8 cellular contexts compared by ENCODE assay signal in genomic region chr10:35127289-35127891, GRCh38. TPM values are rescaled to one million over a fixed set of nuclear protein-coding genes. Genes with fewer than 3 reads are reported as not detected.
DNase-seq lines count a peak whose midpoint lies in the region; FAIRE-seq and TF ChIP-seq lines count a peak whose summit lies in the region.

No MANE protein-coding gene starts in this region.

- H3K79me2 ChIP-seq in H1 (ENCODE audit: control insufficient read depth in 1 of 2, insufficient read depth in 2 of 2, low read length in 2 of 2), result peaks cover 0 to 24% of the 10 kb centered on the region in 2 experiments; a peak in 2 of 4 replicates

- no peak overlapping the region for H3K23ac ChIP-seq in H1 (ENCODE audit: insufficient read length)

- FAIRE-seq in H1 (lab: Jason Lieb, UNC), result no peak

- no peak overlapping the region for H2BK20ac ChIP-seq in H1 (ENCODE audit: low read length)

- H3K4me1 ChIP-seq in H1 (replicated peaks in 1 of 4; ENCODE audit: control insufficient read depth in 3 of 4, insufficient read depth in 4 of 4, low read length in 3 of 4) (peaks cover 0 to 3% (median 1%) of the 10 kb centered on the region in 4 experiments; a peak in 3 of 7 replicates), mesodermal cell (ENCODE audit: control insufficient read depth, insufficient read depth, low read length, poor library complexity, severe bottlenecking) (no peaks in the 10 kb centered on the region)

- H3K23me2 ChIP-seq in H1 (ENCODE audit: low read depth, low read length), result peaks cover 3% of the 10 kb centered on the region; the same call in 1 of the 2 replicates

- peak overlapping the region; percentile 85 for H3K4ac ChIP-seq in H1 (replicated peaks; ENCODE audit: insufficient read length, low read depth, low read length)

- no peak overlapping the region for H4K91ac ChIP-seq in H1 (replicated peaks; ENCODE audit: insufficient read length, low read length)

- peak overlapping the region; percentile 62 for H3K18ac ChIP-seq in H1 (ENCODE audit: extremely low read depth, low read length)

- no peak overlapping the region for H2AK5ac ChIP-seq in H1 (ENCODE audit: low read depth, low read length)

- H4K20me1 ChIP-seq in H1 (replicated peaks in 1 of 2; ENCODE audit: control insufficient read depth in 1 of 2, insufficient read depth in 2 of 2, low read length in 2 of 2), result no peaks in the 10 kb centered on the region

- H4K5ac ChIP-seq in H1 (ENCODE audit: insufficient read length, low read depth, low read length), result peak overlapping the region; percentile 78

- no peak for TF ChIP-seq RAD21 in H1 (IDR thresholded peaks at IDR 0.05 in 1 of 2, conservative IDR thresholded peaks at IDR 0.05 in 1 of 2; ENCODE audit: low read depth in 2 of 2, low read length in 2 of 2)

- H2BK5ac ChIP-seq in H1 (ENCODE audit: low read depth, low read length), result peak overlapping the region; percentile 82; the same call in 1 of the 2 replicates

- no peak; a peak in 1 of 3 replicates for TF ChIP-seq POLR2A in H1 (IDR thresholded peaks at IDR 0.05; ENCODE audit: control extremely low read depth in 1 of 2, low read depth in 2 of 2, low read length in 2 of 2)

- POLR2A ChIA-PET in H1 (lab: Charles Lee; ENCODE audit: partially characterized antibody), result interaction anchor here (0.6 to 1.7 kb wide), 9 partner anchors 15 to 439 kb away, joined by 3 to 14 read pairs (median 3); no protein-coding TSS in a partner anchor

- peak overlapping the region; percentile 89 to 94 (median 93) for H3K9ac ChIP-seq in H1 (replicated peaks in 1 of 4; ENCODE audit: extremely low read depth in 1 of 4, low read depth in 3 of 4, low read length in 3 of 4)

- peak overlapping the region; percentile 6; the same call in 1 of the 2 replicates for H2AFZ ChIP-seq in H1 (ENCODE audit: low read length)

- no peak overlapping the region for H2BK120ac ChIP-seq in H1 (replicated peaks; ENCODE audit: low read depth, low read length)

- H3K27me3 ChIP-seq in H1 (replicated peaks in 1 of 4; ENCODE audit: control insufficient read depth in 3 of 4, extremely low read depth in 1 of 4, insufficient read depth in 3 of 4, low read length in 3 of 4), result no peaks in the 10 kb centered on the region; a peak in 1 of 7 replicates

- peak overlapping the region; percentile 73 for H3K4me3 ChIP-seq in AG09309 (ENCODE audit: control insufficient read depth, low read depth, low read length)
- H3K4me3 ChIP-seq in H1 (ENCODE audit: extremely low read depth in 1 of 4, insufficient read depth in 2 of 4, low read depth in 3 of 4, low read length in 4 of 4), result peak overlapping the region; percentile 59 to 87 (median 81)
- H3K4me3 ChIP-seq in mesodermal cell (ENCODE audit: extremely low read depth, insufficient read depth, low read length, poor library complexity, severe bottlenecking), result peak overlapping the region; percentile 74

- no peak overlapping the region for H2BK15ac ChIP-seq in H1 (ENCODE audit: low read length)

- H3K36me3 ChIP-seq in H1 (ENCODE audit: control insufficient read depth in 2 of 4, insufficient read depth in 4 of 4, low read length in 3 of 4), result no peaks in the 10 kb centered on the region
- H3K36me3 ChIP-seq in mesodermal cell (ENCODE audit: control insufficient read depth, insufficient read depth, low read length), result no peaks in the 10 kb centered on the region

- H3K79me1 ChIP-seq in H1 (ENCODE audit: low read depth, low read length), result no peaks in the 10 kb centered on the region

- no peak overlapping the region for H3K56ac ChIP-seq in H1 (replicated peaks; ENCODE audit: insufficient read length, low read depth, low read length)

- 3% methylated on average over 46 of the region's 56 CpGs; no CpG with 5 or more reads in 1 of the 2 experiments for WGBS in H1 (ENCODE audit: extremely low coverage in 1 of 2, insufficient coverage in 1 of 2, insufficient read length in 1 of 2, insufficient replicate concordance in 2 of 2, low coverage in 1 of 2, low lambda C conversion rate in 2 of 2, missing lambda C conversion rate in 1 of 2), 2 experiments
- 0% methylated on average over 28 to 37 of the region's 56 CpGs for WGBS in mesodermal cell (ENCODE audit: insufficient coverage in 2 of 2), 2 experiments

- H3K27ac ChIP-seq in H1 (ENCODE audit: low read depth, low read length) (peak overlapping the region; percentile 91), mesodermal cell (ENCODE audit: low read depth, low read length, severe bottlenecking) (peak overlapping the region; percentile 99)

- TF ChIP-seq CTCF in AG09309 (IDR thresholded peaks at IDR 0.05; ENCODE audit: control insufficient read depth, insufficient read depth, low read depth, low read length, missing control alignments) (no peak), GM20000 (IDR thresholded peaks at IDR 0.05; ENCODE audit: extremely low read depth, missing control alignments) (no peak), H1 (IDR thresholded peaks at IDR 0.05; ENCODE audit: control extremely low read depth in 1 of 3, insufficient read depth in 1 of 3, low read depth in 1 of 3, low read length in 3 of 3) (no peak)

- no peak for TF ChIP-seq EP300 in H1 (IDR thresholded peaks at IDR 0.05; ENCODE audit: borderline replicate concordance in 1 of 2, low read depth in 2 of 2, low read length in 2 of 2)

- H3K4me2 ChIP-seq in H1 (ENCODE audit: insufficient read depth in 1 of 2, low read depth in 2 of 2, low read length in 2 of 2), result peak overlapping the region; percentile 56 to 64

- no peak overlapping the region for H3K14ac ChIP-seq in H1 (ENCODE audit: insufficient read length)

- CTCF ChIA-PET in H1 (lab: Charles Lee; ENCODE audit: partially characterized antibody), result interaction anchor here (0.6 to 2.4 kb wide), 8 partner anchors 15 to 962 kb away, joined by 3 to 13 read pairs (median 6); no protein-coding TSS in a partner anchor

- DNase-seq in AG09309 (ENCODE audit: low read depth), result no peak
- DNase-seq in GM20000 (ENCODE audit: low spot score), result peak; percentile 31
- peak; percentile 31 for DNase-seq in MV-4-11 (lab: John Stamatoyannopoulos, UW)
- DNase-seq in activated CD8-positive, alpha-beta memory T cell treated with anti-CD3 and anti-CD28 coated beads for 4 hours (ENCODE audit: low read depth in 2 of 2), result peak; percentile 23 to 30
- DNase-seq in H1 (ENCODE audit: low read depth in 1 of 2, low spot score in 2 of 2), result peak in 1 of 2 experiments; percentile 69
- peak; percentile 31 to 39 for DNase-seq in stimulated activated CD8-positive, alpha-beta memory T cell treated with anti-CD3 and anti-CD28 coated beads, Interleukin-15, amount 100 ng/mL, for 4 hours (ENCODE audit: low read depth in 2 of 2)
- no peak for DNase-seq in pons (ENCODE audit: low spot score)

- no peak overlapping the region for H2BK12ac ChIP-seq in H1 (ENCODE audit: low read depth, low read length)

- H4K8ac ChIP-seq in H1 (ENCODE audit: extremely low read depth, insufficient read depth, low read length), result peak overlapping the region; percentile 97

- H3K9me3 ChIP-seq in H1 (ENCODE audit: insufficient read depth in 2 of 2, low read depth in 1 of 2, low read length in 1 of 2) (no peaks in the 10 kb centered on the region; a peak in 1 of 4 replicates), mesodermal cell (ENCODE audit: control insufficient read depth, low read length) (no peaks in the 10 kb centered on the region)

TF ChIP-seq in H1, 55 proteins besides CTCF, POLR2A, EP300 and RAD21:
- TF ChIP-seq PHF8 (conservative IDR thresholded peaks at IDR 0.05; ENCODE audit: low read depth, low read length) (peak; percentile 88; the same call in 1 of the 2 replicates), USF2 (IDR thresholded peaks at IDR 0.05; ENCODE audit: low read length) (no peak), RBBP5 (IDR thresholded peaks at IDR 0.05; ENCODE audit: borderline replicate concordance, low read depth, low read length) (peak; percentile 65), HDAC2 (IDR thresholded peaks at IDR 0.05; ENCODE audit: borderline replicate concordance in 1 of 2, low read depth in 2 of 2, low read length in 2 of 2) (0 out of 4 replicates have a peak, but pooled peaks of 1 of the 2 experiments have one; percentile 58), CTBP2 (IDR thresholded peaks at IDR 0.05; ENCODE audit: borderline replicate concordance, insufficient read depth, insufficient read length, low read length) (no peak)

RNA-seq across cellular contexts. Expression of gene CREM, which starts 0.7 kb away (rescaled TPM):
- total RNA-seq in H1 (2021; fragmentation: NEBNext Ultra II Directional; extraction: Animal tissue kit (Norgen Biotek cat#: 25700)), result 21.9 and 24.4 TPM in 2 replicates
- 15.7 and 18.7 TPM in 2 replicates for polyA plus RNA-seq in H1 (2011; rRNA removed)
- 23.9 TPM for polyA plus RNA-seq in H1 (2011; cell fraction: cytosol; rRNA removed)
- 30.5 TPM for polyA plus RNA-seq in H1 (2011; cell fraction: nucleus; rRNA removed)
- polyA plus RNA-seq in H1 (2012, experiment 1 of 2), result 20.4 to 26.3 TPM (median 23.1 TPM) in 4 replicates
- 12.0 TPM for polyA plus RNA-seq in H1 (2012, experiment 2 of 2)
- polyA plus RNA-seq in H1 (2013, experiment 1 of 2), result 20.3 TPM
- 18.2 TPM for polyA plus RNA-seq in H1 (2013, experiment 2 of 2)
- 17.3 and 19.3 TPM in 2 replicates for polyA minus RNA-seq in H1 (2011; rRNA and poly(A)+ RNA removed)
- 12.2 TPM for polyA minus RNA-seq in H1 (2011; cell fraction: cytosol; rRNA and poly(A)+ RNA removed)
- 25.3 TPM for polyA minus RNA-seq in H1 (2011; cell fraction: nucleus; rRNA and poly(A)+ RNA removed)
- polyA plus RNA-seq in mesodermal cell (2013, experiment 1 of 2), result 87.1 TPM
- polyA plus RNA-seq in mesodermal cell (2013, experiment 2 of 2), result 77.6 TPM

RNA-seq across cellular contexts. Expression of gene CUL2, which starts 37.2 kb away (rescaled TPM):
- total RNA-seq in H1 (2021; fragmentation: NEBNext Ultra II Directional; extraction: Animal tissue kit (Norgen Biotek cat#: 25700)), result 36.7 and 43.1 TPM in 2 replicates
- 6.3 and 10.2 TPM in 2 replicates for polyA plus RNA-seq in H1 (2011; rRNA removed)
- 11.6 TPM for polyA plus RNA-seq in H1 (2011; cell fraction: cytosol; rRNA removed)
- polyA plus RNA-seq in H1 (2011; cell fraction: nucleus; rRNA removed), result 6.1 TPM
- polyA plus RNA-seq in H1 (2012, experiment 1 of 2), result 16.0 to 29.1 TPM (median 19.1 TPM) in 4 replicates
- polyA plus RNA-seq in H1 (2012, experiment 2 of 2), result 1.7 TPM
- polyA plus RNA-seq in H1 (2013, experiment 1 of 2), result 24.9 TPM
- 25.1 TPM for polyA plus RNA-seq in H1 (2013, experiment 2 of 2)
- polyA minus RNA-seq in H1 (2011; rRNA and poly(A)+ RNA removed), result 17.2 and 25.7 TPM in 2 replicates
- polyA minus RNA-seq in H1 (2011; cell fraction: cytosol; rRNA and poly(A)+ RNA removed), result 13.9 TPM
- 22.0 TPM for polyA minus RNA-seq in H1 (2011; cell fraction: nucleus; rRNA and poly(A)+ RNA removed)
- polyA plus RNA-seq in mesodermal cell (2013, experiment 1 of 2), result 49.9 TPM
- polyA plus RNA-seq in mesodermal cell (2013, experiment 2 of 2), result 61.5 TPM

Comparison
In these comparisons a context has a peak if more than half of its experiments do, and no peak if none do; other contexts are left out.
1. DNase-seq: peak in GM20000 (single experiment), MV-4-11 (single experiment), activated CD8-positive, alpha-beta memory T cell treated with anti-CD3 and anti-CD28 coated beads for 4 hours (2 of 2) and stimulated activated CD8-positive, alpha-beta memory T cell treated with anti-CD3 and anti-CD28 coated beads, Interleukin-15, amount 100 ng/mL, for 4 hours (2 of 2); none in AG09309 (single experiment) and pons (single experiment).
2. Peak in every context shown above with its lines, with median percentiles within 50 percentile points of each other: H3K4me3 ChIP-seq.